In genomic region chr17:50079334-50080095, GRCh38 we compare ENCODE assay signal across 9 cellular contexts. TPM values are rescaled to one million over a fixed set of nuclear protein-coding genes. Genes with fewer than 3 reads are reported as not detected.
A peak's percentile ranks its signal among the peaks of the same experiment; 100 is the strongest.
DNase-seq lines count a peak whose midpoint lies in the region; ATAC-seq and TF ChIP-seq lines count a peak whose summit lies in the region.
"Had no signal": no experiment of that assay in that cellular context is flagged by ENCODE, and none has a peak within 500 bp of the region (broad histone marks: within the 10 kb centered on the region; RNA-seq: fewer than 3 reads in every experiment).

No MANE protein-coding gene starts in this region.

- H3K27ac Mint-ChIP-seq in activated T-helper 2 cell treated with anti-CD3 and anti-CD28 coated beads, Interferon-gamma antibody, Interleukin-2, Interleukin-4, amounts not matched to agents 10 μg/mL and 5 μg/mL and 100 μg/mL, durations not matched to agents 14 hours and 24 hours and 36 hours = no peak overlapping the region
- H3K27ac Mint-ChIP-seq: activated naive CD4-positive, alpha-beta T cell treated with anti-CD3 and anti-CD28 coated beads, Interleukin-2, amount 50 U/mL, for 72 hours had no signal

- intact Hi-C loops in activated T-helper 2 cell treated with anti-CD3 and anti-CD28 coated beads, Interferon-gamma antibody, Interleukin-2, Interleukin-4, amounts not matched to agents 10 μg/mL and 5 μg/mL and 100 μg/mL, durations not matched to agents 14 hours and 24 hours and 36 hours (cut with micrococcal nuclease) = no loop called here

- no peak for ATAC-seq in thoracic aorta (ENCODE audit: insufficient number of reproducible peaks, low FRiP score, low read depth)
- ATAC-seq in HG03439 (IDR thresholded peaks at IDR 0.05; ENCODE audit: unreplicated experiment) = no peak

- H3K4me3 ChIP-seq in H7 (ENCODE audit: insufficient read depth, low read depth, low read length) = no peak overlapping the region
- no peak overlapping the region for H3K4me3 ChIP-seq in cardiac muscle cell
- H3K4me3 ChIP-seq in thoracic aorta = no peak overlapping the region

- H3K4me1 Mint-ChIP-seq in activated T-helper 2 cell treated with anti-CD3 and anti-CD28 coated beads, Interferon-gamma antibody, Interleukin-2, Interleukin-4, amounts not matched to agents 10 μg/mL and 5 μg/mL and 100 μg/mL, durations not matched to agents 14 hours and 24 hours and 36 hours (ENCODE audit: low read depth) = no peaks in the 10 kb centered on the region

- H3K36me3 Mint-ChIP-seq in activated T-helper 2 cell treated with anti-CD3 and anti-CD28 coated beads, Interferon-gamma antibody, Interleukin-2, Interleukin-4, amounts not matched to agents 10 μg/mL and 5 μg/mL and 100 μg/mL, durations not matched to agents 14 hours and 24 hours and 36 hours (ENCODE audit: low read depth) = no peaks in the 10 kb centered on the region
- H3K36me3 Mint-ChIP-seq: activated naive CD4-positive, alpha-beta T cell treated with anti-CD3 and anti-CD28 coated beads, Interleukin-2, amount 50 U/mL, for 72 hours had no signal

- H3K4me3 Mint-ChIP-seq in activated T-helper 2 cell treated with anti-CD3 and anti-CD28 coated beads, Interferon-gamma antibody, Interleukin-2, Interleukin-4, amounts not matched to agents 10 μg/mL and 5 μg/mL and 100 μg/mL, durations not matched to agents 14 hours and 24 hours and 36 hours (ENCODE audit: low read depth) = no peak overlapping the region

- TF ChIP-seq CTCF in cardiac muscle cell (IDR thresholded peaks at IDR 0.05; ENCODE audit: low read depth, low read length) = peak; percentile 57
- peak; percentile 75 for TF ChIP-seq CTCF in thoracic aorta (IDR thresholded peaks at IDR 0.05)

- H3K9me3 ChIP-seq in cardiac muscle cell (ENCODE audit: low read depth) = no peaks in the 10 kb centered on the region
- no peaks in the 10 kb centered on the region for H3K9me3 ChIP-seq in thoracic aorta

- DNase-seq in A172 (ENCODE audit: low spot score) = peak; percentile 70
- DNase-seq in H7 = peak; percentile 90
- peak; percentile 76 for DNase-seq in SKM-1 treated with dmso at 0.1 percent for 144 hours (lab: John Stamatoyannopoulos, UW; ENCODE audit: unreplicated experiment)
- no peak for DNase-seq in cardiac muscle cell (ENCODE audit: low read depth in 1 of 2, low spot score in 1 of 2)
- no peak for DNase-seq in thoracic aorta (ENCODE audit: low spot score)
- DNase-seq in NCI-H2196 treated with DMSO at 0.1 percent for 48 hours (lab: John Stamatoyannopoulos, UW; ENCODE audit: unreplicated experiment) = no peak
- DNase-seq in activated T-helper 2 cell treated with anti-CD3 and anti-CD28 coated beads, Interferon-gamma antibody, Interleukin-2, Interleukin-4, amounts not matched to agents 10 μg/mL and 5 μg/mL and 100 μg/mL, durations not matched to agents 14 hours and 24 hours and 36 hours (ENCODE audit: low spot score) = no peak

- H3K36me3 ChIP-seq in H7 (replicated peaks; ENCODE audit: control insufficient read depth, insufficient read depth, low read length) = peaks cover 7% of the 10 kb centered on the region
- peaks cover 5% of the 10 kb centered on the region for H3K36me3 ChIP-seq in cardiac muscle cell
- peaks cover 70% of the 10 kb centered on the region for H3K36me3 ChIP-seq in thoracic aorta

- H3K9me3 Mint-ChIP-seq in activated T-helper 2 cell treated with anti-CD3 and anti-CD28 coated beads, Interferon-gamma antibody, Interleukin-2, Interleukin-4, amounts not matched to agents 10 μg/mL and 5 μg/mL and 100 μg/mL, durations not matched to agents 14 hours and 24 hours and 36 hours = no peaks in the 10 kb centered on the region
- H3K9me3 Mint-ChIP-seq: activated naive CD4-positive, alpha-beta T cell treated with anti-CD3 and anti-CD28 coated beads, Interleukin-2, amount 50 U/mL, for 72 hours had no signal

- H3K4me1 ChIP-seq in cardiac muscle cell (ENCODE audit: low read depth) (no peaks in the 10 kb centered on the region), thoracic aorta (ENCODE audit: control insufficient read depth in 1 of 2, low read depth in 2 of 2) (peaks cover 4 to 15% of the 10 kb centered on the region in 2 donors)

- H3K27ac ChIP-seq in cardiac muscle cell = no peak overlapping the region
- peak overlapping the region; percentile 59 to 69 for H3K27ac ChIP-seq in thoracic aorta

- H3K27me3 ChIP-seq in H7 (ENCODE audit: control insufficient read depth, insufficient read depth, low read length) (no peaks in the 10 kb centered on the region), cardiac muscle cell (no peaks in the 10 kb centered on the region), thoracic aorta (replicated peaks; ENCODE audit: insufficient read depth) (no peaks in the 10 kb centered on the region)

- H3K27me3 Mint-ChIP-seq in activated T-helper 2 cell treated with anti-CD3 and anti-CD28 coated beads, Interferon-gamma antibody, Interleukin-2, Interleukin-4, amounts not matched to agents 10 μg/mL and 5 μg/mL and 100 μg/mL, durations not matched to agents 14 hours and 24 hours and 36 hours (ENCODE audit: low read depth) = no peaks in the 10 kb centered on the region

RNA-seq across cellular contexts. Expression of gene PDK2, which starts 15.6 kb away (rescaled TPM):
- total RNA-seq in A172 (2014; rRNA removed; shearing (Covaris generic)) = 13.7 and 13.9 TPM in 2 replicates
- total RNA-seq in H7 (2014; rRNA removed; shearing (Covaris generic)) = 13.5 and 14.2 TPM in 2 replicates
- total RNA-seq in cardiac muscle cell = 79.5 and 88.5 TPM in 2 replicates
- 146 and 156 TPM in 2 replicates for polyA plus RNA-seq in cardiac muscle cell
- 10 to 100 TPM; 35.5 to 74.9 TPM for total RNA-seq in thoracic aorta
- 11.0 and 12.1 TPM in 2 replicates for total RNA-seq in activated T-helper 2 cell treated with anti-CD3 and anti-CD28 coated beads, Interferon-gamma antibody, Interleukin-2, Interleukin-4, amounts not matched to agents 10 μg/mL and 5 μg/mL and 100 μg/mL, durations not matched to agents 14 hours and 24 hours and 36 hours

RNA-seq across cellular contexts. Expression of gene ITGA3, which starts 23.6 kb away (rescaled TPM):
- 839 and 951 TPM in 2 replicates for total RNA-seq in A172 (2014; rRNA removed; shearing (Covaris generic))
- total RNA-seq in H7 (2014; rRNA removed; shearing (Covaris generic)) = 20.0 and 24.0 TPM in 2 replicates
- 40.6 and 41.9 TPM in 2 replicates for total RNA-seq in cardiac muscle cell
- 20.5 and 32.7 TPM in 2 replicates for polyA plus RNA-seq in cardiac muscle cell
- total RNA-seq in thoracic aorta = 100 to 1,000 TPM; 197 to 260 TPM
- 10.1 and 10.8 TPM in 2 replicates for total RNA-seq in activated T-helper 2 cell treated with anti-CD3 and anti-CD28 coated beads, Interferon-gamma antibody, Interleukin-2, Interleukin-4, amounts not matched to agents 10 μg/mL and 5 μg/mL and 100 μg/mL, durations not matched to agents 14 hours and 24 hours and 36 hours

RNA-seq across cellular contexts. Expression of gene SAMD14, which starts 50.4 kb away (rescaled TPM):
- total RNA-seq in A172 (2014; rRNA removed; shearing (Covaris generic)) = 0.50 and 0.62 TPM in 2 replicates
- 7.8 and 8.2 TPM in 2 replicates for total RNA-seq in H7 (2014; rRNA removed; shearing (Covaris generic))
- total RNA-seq in cardiac muscle cell = 1.2 and 2.8 TPM in 2 replicates
- 2.0 and 2.5 TPM in 2 replicates for polyA plus RNA-seq in cardiac muscle cell
- 10 to 100 TPM in 1 of 2 donors, 1 to 10 TPM in 1; 9.7 to 11.5 TPM for total RNA-seq in thoracic aorta
- total RNA-seq in activated T-helper 2 cell treated with anti-CD3 and anti-CD28 coated beads, Interferon-gamma antibody, Interleukin-2, Interleukin-4, amounts not matched to agents 10 μg/mL and 5 μg/mL and 100 μg/mL, durations not matched to agents 14 hours and 24 hours and 36 hours = 2.0 and 2.4 TPM in 2 replicates

Comparison
In these comparisons a context has a peak if more than half of its experiments do, and no peak if none do; other contexts are left out.
1. DNase-seq: peak in A172 (single experiment), H7 (single experiment) and SKM-1 treated with dmso at 0.1 percent for 144 hours (single experiment); none in cardiac muscle cell (0 of 2), thoracic aorta (single experiment), NCI-H2196 treated with DMSO at 0.1 percent for 48 hours (single experiment) and activated T-helper 2 cell treated with anti-CD3 and anti-CD28 coated beads, Interferon-gamma antibody, Interleukin-2, Interleukin-4, amounts not matched to agents 10 μg/mL and 5 μg/mL and 100 μg/mL, durations not matched to agents 14 hours and 24 hours and 36 hours (single experiment).